ENCODE assay signal across 15 cellular contexts in genomic region chr11:41522391-41522790, GRCh38.
DNase-seq lines count a peak whose midpoint lies in the region; ATAC-seq, FAIRE-seq and TF ChIP-seq lines count a peak whose summit lies in the region.
"Had no signal": no experiment of that assay in that cellular context is flagged by ENCODE, and none has a peak within 500 bp of the region (broad histone marks: within the 10 kb centered on the region; RNA-seq: fewer than 3 reads in every experiment).

No MANE protein-coding gene starts in this region.

- H3K27ac ChIP-seq in GM23248, result no peak overlapping the region
- H3K27ac ChIP-seq: C4-2B, PC-9 had no signal

- no peak overlapping the region for H3K4me3 Mint-ChIP-seq in mesothelial cell of epicardium

- H3K36me3 Mint-ChIP-seq in mesothelial cell of epicardium, result no peaks in the 10 kb centered on the region

- H3K4me3 ChIP-seq in GM23248 (no peak overlapping the region), bronchial epithelial cell (ENCODE audit: low read depth, low read length) (no peak overlapping the region)
- H3K4me3 ChIP-seq: PC-9 had no signal

- H3K4me1 ChIP-seq in GM23248 (ENCODE audit: insufficient read depth), result no peaks in the 10 kb centered on the region

- no peak for ATAC-seq in HG02588 (IDR thresholded peaks at IDR 0.05; ENCODE audit: unreplicated experiment)
- no peak for ATAC-seq in HG02642 (IDR thresholded peaks at IDR 0.05; ENCODE audit: poor library complexity, unreplicated experiment)
- no peak for ATAC-seq in GM21528 (IDR thresholded peaks at IDR 0.05; ENCODE audit: low FRiP score, unreplicated experiment)

- no peak overlapping the region for H3K4me2 ChIP-seq in GM23248 (ENCODE audit: unreplicated experiment)
- H3K4me2 ChIP-seq: PC-9 had no signal

- no peaks in the 10 kb centered on the region for H3K9me2 ChIP-seq in GM23248 (ENCODE audit: insufficient read depth)

- TF ChIP-seq CTCF in bronchial epithelial cell (IDR thresholded peaks at IDR 0.05; ENCODE audit: insufficient read depth, low read length, severe bottlenecking) (no peak), mesothelial cell of epicardium (IDR thresholded peaks at IDR 0.05; ENCODE audit: unreplicated experiment) (no peak)

- H3K27ac Mint-ChIP-seq in mesothelial cell of epicardium, result peak overlapping the region; percentile 93

- H4K20me1 ChIP-seq in GM23248 (ENCODE audit: insufficient read depth), result no peaks in the 10 kb centered on the region

- no peaks in the 10 kb centered on the region for H3K79me2 ChIP-seq in GM23248 (ENCODE audit: insufficient read depth)

- no peak overlapping the region for H2AFZ ChIP-seq in GM23248
- H2AFZ ChIP-seq: PC-9 had no signal

- H3K27me3 ChIP-seq in GM23248 (replicated peaks; ENCODE audit: insufficient read depth), result no peaks in the 10 kb centered on the region
- no peaks in the 10 kb centered on the region for H3K27me3 ChIP-seq in bronchial epithelial cell (ENCODE audit: control insufficient read depth, insufficient read depth, low read length)

- no peak for FAIRE-seq in RCC 7860 (lab: Jason Lieb, UNC)
- FAIRE-seq in bronchial epithelial cell (lab: Jason Lieb, UNC), result no peak

- no peaks in the 10 kb centered on the region for H3K9me3 Mint-ChIP-seq in mesothelial cell of epicardium

- H3F3A ChIP-seq in GM23248 (ENCODE audit: insufficient read depth), result no peaks in the 10 kb centered on the region

- H3K36me3 ChIP-seq in GM23248 (ENCODE audit: low read depth), result no peaks in the 10 kb centered on the region
- no peaks in the 10 kb centered on the region for H3K36me3 ChIP-seq in bronchial epithelial cell (ENCODE audit: control insufficient read depth, insufficient read depth, low read length)

- peak; percentile 3 for DNase-seq in GM23248
- peak; percentile 61 for DNase-seq in RCC 7860 (ENCODE audit: low spot score)
- peak; percentile 33 for DNase-seq in bronchial epithelial cell (ENCODE audit: low read depth)
- no peak for DNase-seq in mesothelial cell of epicardium (ENCODE audit: low spot score in 2 of 2, unreplicated experiment in 2 of 2)
- no peak for DNase-seq in UCSD-AML1 (lab: John Stamatoyannopoulos, UW; ENCODE audit: unreplicated experiment)
- DNase-seq: NCI-H1092, NCI-H1694 treated with DMSO at 0.1 percent for 48 hours, NCI-H345, NCI-H526 treated with DMSO at 0.1 percent for 48 hours, PC-9, SHP77 had no signal

- no peaks in the 10 kb centered on the region for H3K27me3 Mint-ChIP-seq in mesothelial cell of epicardium (ENCODE audit: low read depth)

- in situ Hi-C loops in GM23248 (cut with MboI), result no loop called here

- H3K9ac ChIP-seq in GM23248, result no peak overlapping the region

- peaks cover 28% of the 10 kb centered on the region for H3K4me1 Mint-ChIP-seq in mesothelial cell of epicardium

- H3K9me3 ChIP-seq in GM23248 (ENCODE audit: low read depth), result no peaks in the 10 kb centered on the region

Comparison
In these comparisons a context has a peak if more than half of its experiments do, and no peak if none do; other contexts are left out.
1. DNase-seq: peak in GM23248 (single experiment), RCC 7860 (single experiment) and bronchial epithelial cell (single experiment); none in mesothelial cell of epicardium (0 of 2) and UCSD-AML1 (single experiment).